Comparison of ENCODE assay signal across 1 cellular context in genomic region chr6:31559958-31560696, GRCh38.
TF ChIP-seq lines count a peak whose summit lies in the region.

No MANE protein-coding gene starts in this region.

TF ChIP-seq in IMR-90, 13 proteins besides CTCF, POLR2A, EP300 and RAD21 (continued from another document):
- no peak for TF ChIP-seq MAZ (IDR thresholded peaks at IDR 0.05; ENCODE audit: borderline replicate concordance, low read depth, low read length)
- no peak for TF ChIP-seq MAFK (IDR thresholded peaks at IDR 0.05; ENCODE audit: low read depth, low read length)
- TF ChIP-seq BHLHE40 (IDR thresholded peaks at IDR 0.05; ENCODE audit: low read depth, low read length), result no peak
- no peak for TF ChIP-seq CHD1 (IDR thresholded peaks at IDR 0.05; ENCODE audit: low read depth, low read length)
- no peak for TF ChIP-seq ELK1 (IDR thresholded peaks at IDR 0.05; ENCODE audit: borderline replicate concordance, low read depth, low read length)
- no peak for TF ChIP-seq USF2 (IDR thresholded peaks at IDR 0.05; ENCODE audit: low read depth, low read length)
- TF ChIP-seq FOS (IDR thresholded peaks at IDR 0.05; ENCODE audit: low read depth, low read length), result no peak
- TF ChIP-seq MXI1 (IDR thresholded peaks at IDR 0.05; ENCODE audit: borderline replicate concordance, low read depth, low read length), result no peak
- TF ChIP-seq NFE2L2 (IDR thresholded peaks at IDR 0.05; ENCODE audit: low read depth, low read length), result no peak
- TF ChIP-seq RFX5 (IDR thresholded peaks at IDR 0.05; ENCODE audit: low read depth, low read length), result no peak
- TF ChIP-seq RCOR1 (IDR thresholded peaks at IDR 0.05; ENCODE audit: insufficient replicate concordance, low read length), result no peak
- no peak for TF ChIP-seq CEBPB (IDR thresholded peaks at IDR 0.05; ENCODE audit: low read depth, low read length)
